In the genomic region with DNA sequence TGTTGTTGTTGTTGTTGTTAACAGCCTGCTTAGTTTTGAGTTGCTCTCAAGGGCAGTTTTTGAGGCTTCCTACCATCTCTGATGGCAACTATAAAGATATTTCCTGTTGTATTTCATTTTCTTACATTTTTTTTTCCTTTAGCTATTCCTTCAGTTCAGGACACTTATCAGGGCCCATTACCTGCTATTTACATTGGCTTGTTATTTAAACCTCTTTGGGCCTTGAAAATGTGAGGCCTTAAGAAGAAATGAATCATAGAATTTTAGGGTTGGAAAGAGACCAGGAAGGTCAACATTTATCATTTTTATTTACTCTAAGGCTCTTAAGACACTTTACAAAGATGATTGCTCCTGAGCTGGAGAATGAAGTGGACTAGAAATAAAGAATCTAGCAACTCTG, we compare ENCODE assay signal across 16 cellular contexts.
A peak's percentile ranks its signal among the peaks of the same experiment; 100 is the strongest.
DNase-seq lines count a peak whose midpoint lies in the region; ATAC-seq and TF ChIP-seq lines count a peak whose summit lies in the region.
"Had no signal": no experiment of that assay in that cellular context is flagged by ENCODE, and none has a peak within 500 bp of the region (broad histone marks: within the 10 kb centered on the region; RNA-seq: fewer than 3 reads in every experiment).

No MANE protein-coding gene starts in this region.

- H3K27ac Mint-ChIP-seq in GM23338 = no peak overlapping the region
- peak overlapping the region; percentile 62 for H3K27ac Mint-ChIP-seq in nephron progenitor cell
- H3K27ac Mint-ChIP-seq: B cell; CD8-positive, alpha-beta memory T cell had no signal

- H3K27ac ChIP-seq in GM23338 (ENCODE audit: low read depth) (no peak overlapping the region), left lung (no peak overlapping the region)
- H3K27ac ChIP-seq: BLaER1 treated with 17β-estradiol and CSF1 and Interleukin-3, amounts not matched to agents 10 nM and 100 nM; HL-60 had no signal

- H3K36me3 ChIP-seq in GM23338 (ENCODE audit: insufficient read depth) (peaks cover 11% of the 10 kb centered on the region), left lung (no peaks in the 10 kb centered on the region)
- H3K36me3 ChIP-seq: BLaER1 treated with 17β-estradiol and CSF1 and Interleukin-3, amounts not matched to agents 10 nM and 100 nM; HAP-1 had no signal

- H3K36me3 Mint-ChIP-seq in GM23338 (ENCODE audit: low read depth) = peaks cover 24% of the 10 kb centered on the region
- H3K36me3 Mint-ChIP-seq in nephron progenitor cell (ENCODE audit: low read depth) = peaks cover 19% of the 10 kb centered on the region

- no peaks in the 10 kb centered on the region for H3K9me2 ChIP-seq in GM23338 (ENCODE audit: insufficient read depth)

- DNase-seq in DMS79 (lab: John Stamatoyannopoulos, UW) (peak; percentile 56), GM23338 (ENCODE audit: low spot score) (no peak), left lung (no peak), nephron progenitor cell (no peak), globus pallidus (ENCODE audit: low spot score) (no peak)
- DNase-seq in activated naive CD4-positive, alpha-beta T cell treated with Interleukin-2 at 50 U/mL for 16 hours = no peak
- DNase-seq: CD8-positive, alpha-beta memory T cell; COR-L47; DMS 273 treated with DMSO at 0.1 percent for 48 hours; DND-41; EL had no signal

- H4K20me1 ChIP-seq in GM23338 (replicated peaks; ENCODE audit: insufficient read depth) = no peaks in the 10 kb centered on the region
- H4K20me1 ChIP-seq: BLaER1 treated with 17β-estradiol and CSF1 and Interleukin-3, amounts not matched to agents 10 nM and 100 nM had no signal

- H3K27me3 Mint-ChIP-seq in GM23338 (ENCODE audit: insufficient read depth, low read depth, poor library complexity) (peaks cover 4% of the 10 kb centered on the region), nephron progenitor cell (ENCODE audit: low read depth, poor library complexity) (no peaks in the 10 kb centered on the region)
- H3K27me3 Mint-ChIP-seq: B cell; CD8-positive, alpha-beta memory T cell had no signal

- intact Hi-C loops in left lung (cut with DNase I) = no loop called here

- H3K4me2 ChIP-seq in GM23338 = no peak overlapping the region
- H3K4me2 ChIP-seq: BLaER1 treated with 17β-estradiol and CSF1 and Interleukin-3, amounts not matched to agents 10 nM and 100 nM had no signal

- no peaks in the 10 kb centered on the region for H3F3A ChIP-seq in GM23338 (replicated peaks; ENCODE audit: low read depth)

- H3K4me1 Mint-ChIP-seq in GM23338 = no peaks in the 10 kb centered on the region
- peaks cover 6% of the 10 kb centered on the region for H3K4me1 Mint-ChIP-seq in nephron progenitor cell
- H3K4me1 Mint-ChIP-seq: B cell; CD8-positive, alpha-beta memory T cell had no signal

- H3K4me1 ChIP-seq in GM23338 (ENCODE audit: insufficient read depth) = no peaks in the 10 kb centered on the region
- H3K4me1 ChIP-seq in left lung = peaks cover 6 to 7% of the 10 kb centered on the region in 2 donors
- H3K4me1 ChIP-seq: BLaER1 treated with 17β-estradiol and CSF1 and Interleukin-3, amounts not matched to agents 10 nM and 100 nM; HAP-1 had no signal

- ATAC-seq in GM23338 = no peak
- ATAC-seq in left lung = peak; percentile 87
- ATAC-seq in HG03469 (IDR thresholded peaks at IDR 0.05; ENCODE audit: unreplicated experiment) = no peak

- H3K4me3 Mint-ChIP-seq in GM23338 (no peak overlapping the region), nephron progenitor cell (no peak overlapping the region)
- H3K4me3 Mint-ChIP-seq: B cell; CD8-positive, alpha-beta memory T cell had no signal

- H3K79me2 ChIP-seq in GM23338 (replicated peaks; ENCODE audit: insufficient read depth) = no peaks in the 10 kb centered on the region

- TF ChIP-seq CTCF in GM23338 (conservative IDR thresholded peaks at IDR 0.05; ENCODE audit: low read depth in 2 of 2) = no peak
- no peak for TF ChIP-seq CTCF in left lung (IDR thresholded peaks at IDR 0.05)
- TF ChIP-seq CTCF in nephron progenitor cell (IDR thresholded peaks at IDR 0.05) = no peak

- H3K4me3 ChIP-seq in GM23338 (no peak overlapping the region), left lung (no peak overlapping the region)
- H3K4me3 ChIP-seq: BLaER1 treated with 17β-estradiol and CSF1 and Interleukin-3, amounts not matched to agents 10 nM and 100 nM; HAP-1 had no signal

- H3K9me3 Mint-ChIP-seq in GM23338 = peaks cover 24% of the 10 kb centered on the region
- peaks cover 33% of the 10 kb centered on the region for H3K9me3 Mint-ChIP-seq in nephron progenitor cell

- H2AFZ ChIP-seq in GM23338 = peak overlapping the region; percentile 72; the same call in 1 of the 2 replicates

- H3K9me3 ChIP-seq in left lung = peaks cover 0 to 13% of the 10 kb centered on the region in 2 donors
- H3K9me3 ChIP-seq: HAP-1 had no signal

- H3K27me3 ChIP-seq in GM23338 (ENCODE audit: insufficient read depth) (no peaks in the 10 kb centered on the region), left lung (no peaks in the 10 kb centered on the region)
- H3K27me3 ChIP-seq: BLaER1 treated with 17β-estradiol and CSF1 and Interleukin-3, amounts not matched to agents 10 nM and 100 nM had no signal

TF ChIP-seq in GM23338, 12 proteins besides CTCF, POLR2A, EP300 and RAD21 (continues in another document):
- TF ChIP-seq JUNB (IDR thresholded peaks at IDR 0.05; ENCODE audit: unreplicated experiment) (no peak), STAT1 (IDR thresholded peaks at IDR 0.05; ENCODE audit: unreplicated experiment) (no peak), NANOG (IDR thresholded peaks at IDR 0.05; ENCODE audit: borderline replicate concordance) (no peak), CREB1 (CRISPR knock-in tag; IDR thresholded peaks at IDR 0.05; ENCODE audit: low read depth) (no peak), POLR2AphosphoS5 (IDR thresholded peaks at IDR 0.05; ENCODE audit: low read depth) (no peak), EZH2 (IDR thresholded peaks at IDR 0.05; ENCODE audit: low read depth, unreplicated experiment) (no peak), ZNF114 (CRISPR knock-in tag; IDR thresholded peaks at IDR 0.05) (no peak)
- TF ChIP-seq, protein P1, sequence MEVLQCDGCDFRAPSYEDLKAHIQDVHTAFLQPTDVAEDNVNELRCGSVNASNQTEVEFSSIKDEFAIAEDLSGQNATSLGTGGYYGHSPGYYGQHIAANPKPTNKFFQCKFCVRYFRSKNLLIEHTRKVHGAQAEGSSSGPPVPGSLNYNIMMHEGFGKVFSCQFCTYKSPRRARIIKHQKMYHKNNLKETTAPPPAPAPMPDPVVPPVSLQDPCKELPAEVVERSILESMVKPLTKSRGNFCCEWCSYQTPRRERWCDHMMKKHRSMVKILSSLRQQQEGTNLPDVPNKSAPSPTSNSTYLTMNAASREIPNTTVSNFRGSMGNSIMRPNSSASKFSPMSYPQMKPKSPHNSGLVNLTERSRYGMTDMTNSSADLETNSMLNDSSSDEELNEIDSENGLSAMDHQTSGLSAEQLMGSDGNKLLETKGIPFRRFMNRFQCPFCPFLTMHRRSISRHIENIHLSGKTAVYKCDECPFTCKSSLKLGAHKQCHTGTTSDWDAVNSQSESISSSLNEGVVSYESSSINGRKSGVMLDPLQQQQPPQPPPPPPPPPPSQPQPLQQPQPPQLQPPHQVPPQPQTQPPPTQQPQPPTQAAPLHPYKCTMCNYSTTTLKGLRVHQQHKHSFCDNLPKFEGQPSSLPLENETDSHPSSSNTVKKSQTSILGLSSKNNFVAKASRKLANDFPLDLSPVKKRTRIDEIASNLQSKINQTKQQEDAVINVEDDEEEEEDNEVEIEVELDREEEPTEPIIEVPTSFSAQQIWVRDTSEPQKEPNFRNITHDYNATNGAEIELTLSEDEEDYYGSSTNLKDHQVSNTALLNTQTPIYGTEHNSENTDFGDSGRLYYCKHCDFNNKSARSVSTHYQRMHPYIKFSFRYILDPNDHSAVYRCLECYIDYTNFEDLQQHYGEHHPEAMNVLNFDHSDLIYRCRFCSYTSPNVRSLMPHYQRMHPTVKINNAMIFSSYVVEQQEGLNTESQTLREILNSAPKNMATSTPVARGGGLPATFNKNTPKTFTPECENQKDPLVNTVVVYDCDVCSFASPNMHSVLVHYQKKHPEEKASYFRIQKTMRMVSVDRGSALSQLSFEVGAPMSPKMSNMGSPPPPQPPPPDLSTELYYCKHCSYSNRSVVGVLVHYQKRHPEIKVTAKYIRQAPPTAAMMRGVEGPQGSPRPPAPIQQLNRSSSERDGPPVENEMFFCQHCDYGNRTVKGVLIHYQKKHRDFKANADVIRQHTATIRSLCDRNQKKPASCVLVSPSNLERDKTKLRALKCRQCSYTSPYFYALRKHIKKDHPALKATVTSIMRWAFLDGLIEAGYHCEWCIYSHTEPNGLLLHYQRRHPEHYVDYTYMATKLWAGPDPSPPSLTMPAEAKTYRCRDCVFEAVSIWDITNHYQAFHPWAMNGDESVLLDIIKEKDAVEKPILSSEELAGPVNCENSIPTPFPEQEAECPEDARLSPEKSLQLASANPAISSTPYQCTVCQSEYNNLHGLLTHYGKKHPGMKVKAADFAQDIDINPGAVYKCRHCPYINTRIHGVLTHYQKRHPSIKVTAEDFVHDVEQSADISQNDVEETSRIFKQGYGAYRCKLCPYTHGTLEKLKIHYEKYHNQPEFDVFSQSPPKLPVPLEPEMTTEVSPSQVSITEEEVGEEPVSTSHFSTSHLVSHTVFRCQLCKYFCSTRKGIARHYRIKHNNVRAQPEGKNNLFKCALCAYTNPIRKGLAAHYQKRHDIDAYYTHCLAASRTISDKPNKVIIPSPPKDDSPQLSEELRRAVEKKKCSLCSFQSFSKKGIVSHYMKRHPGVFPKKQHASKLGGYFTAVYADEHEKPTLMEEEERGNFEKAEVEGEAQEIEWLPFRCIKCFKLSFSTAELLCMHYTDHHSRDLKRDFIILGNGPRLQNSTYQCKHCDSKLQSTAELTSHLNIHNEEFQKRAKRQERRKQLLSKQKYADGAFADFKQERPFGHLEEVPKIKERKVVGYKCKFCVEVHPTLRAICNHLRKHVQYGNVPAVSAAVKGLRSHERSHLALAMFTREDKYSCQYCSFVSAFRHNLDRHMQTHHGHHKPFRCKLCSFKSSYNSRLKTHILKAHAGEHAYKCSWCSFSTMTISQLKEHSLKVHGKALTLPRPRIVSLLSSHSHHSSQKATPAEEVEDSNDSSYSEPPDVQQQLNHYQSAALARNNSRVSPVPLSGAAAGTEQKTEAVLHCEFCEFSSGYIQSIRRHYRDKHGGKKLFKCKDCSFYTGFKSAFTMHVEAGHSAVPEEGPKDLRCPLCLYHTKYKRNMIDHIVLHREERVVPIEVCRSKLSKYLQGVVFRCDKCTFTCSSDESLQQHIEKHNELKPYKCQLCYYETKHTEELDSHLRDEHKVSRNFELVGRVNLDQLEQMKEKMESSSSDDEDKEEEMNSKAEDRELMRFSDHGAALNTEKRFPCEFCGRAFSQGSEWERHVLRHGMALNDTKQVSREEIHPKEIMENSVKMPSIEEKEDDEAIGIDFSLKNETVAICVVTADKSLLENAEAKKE (CRISPR knock-in tag; IDR thresholded peaks at IDR 0.05) = no peak
